ENCODE assay signal across 11 cellular contexts in genomic region chr10:96496281-96496925, GRCh38. TPM values are rescaled to one million over a fixed set of nuclear protein-coding genes. Genes with fewer than 3 reads are reported as not detected.
A peak's percentile ranks its signal among the peaks of the same experiment; 100 is the strongest.
DNase-seq lines count a peak whose midpoint lies in the region; ATAC-seq and TF ChIP-seq lines count a peak whose summit lies in the region.
"Had no signal": no experiment of that assay in that cellular context is flagged by ENCODE, and none has a peak within 500 bp of the region (broad histone marks: within the 10 kb centered on the region; RNA-seq: fewer than 3 reads in every experiment).

No MANE protein-coding gene starts in this region.

- H3K56ac ChIP-seq in H9 (ENCODE audit: insufficient read length, low read depth, low read length), result no peak overlapping the region

- in situ Hi-C loops in GM13977 (cut with MboI; ENCODE audit: low pct_unique_long_range_greater_than_20kb, low sequenced_read_pairs, unreplicated experiment), result no loop called here

- peaks cover 8% of the 10 kb centered on the region for H3K27me3 Mint-ChIP-seq in H9 (ENCODE audit: low read depth)

- no peak overlapping the region for H2BK20ac ChIP-seq in H9 (ENCODE audit: low read depth, low read length, poor library complexity, severe bottlenecking)

- no peak overlapping the region for H2BK15ac ChIP-seq in H9 (ENCODE audit: low read depth, low read length)

- H2BK5ac ChIP-seq in H9 (ENCODE audit: insufficient read length, low read length), result no peak overlapping the region

- no peaks in the 10 kb centered on the region for H4K20me1 ChIP-seq in H9 (ENCODE audit: control insufficient read depth, insufficient read depth, insufficient read length)
- no peaks in the 10 kb centered on the region for H4K20me1 ChIP-seq in PC-9 (ENCODE audit: insufficient read depth)

- H3K14ac ChIP-seq in H9 (ENCODE audit: insufficient read depth, low read length), result no peak overlapping the region

- BruUV-seq in PC-9 (replicated peaks; lab: Mats Ljungman, UMichigan), result no TSS peak

- no CpG with 5 or more reads among the region's 6 CpGs for WGBS in H9 (ENCODE audit: extremely low coverage, insufficient read length, low lambda C conversion rate)

- no peak for TF ChIP-seq CTCF in H9 (conservative IDR thresholded peaks at IDR 0.05)
- no peak for TF ChIP-seq CTCF in epithelial cell of esophagus (IDR thresholded peaks at IDR 0.05; ENCODE audit: insufficient read depth, low read depth, low read length, missing control alignments)
- no peak for TF ChIP-seq CTCF in PC-9 (conservative IDR thresholded peaks at IDR 0.05)
- no peak for TF ChIP-seq CTCF in GM13977 (IDR thresholded peaks at IDR 0.05; ENCODE audit: extremely low read depth, insufficient read depth, missing control alignments)

- H3K79me2 ChIP-seq in H9 (ENCODE audit: insufficient read depth, low read length), result no peaks in the 10 kb centered on the region
- H3K79me2 ChIP-seq in PC-9 (ENCODE audit: low read depth), result no peaks in the 10 kb centered on the region

- CTCF ChIA-PET in PC-9 (lab: Charles Lee), result no interaction called here

- H3K4ac ChIP-seq in H9 (ENCODE audit: low read depth, low read length), result no peak overlapping the region

- H3K36me3 ChIP-seq in PC-9 (ENCODE audit: low read depth), result no peaks in the 10 kb centered on the region
- H3K36me3 ChIP-seq: tibial nerve had no signal

- peak; percentile 44 for DNase-seq in H9
- peak; percentile 8 for DNase-seq in NCI-H460 (ENCODE audit: extremely low read depth, low read depth)
- peak; percentile 50 for DNase-seq in epithelial cell of esophagus (ENCODE audit: low read depth)
- peak; percentile 57 for DNase-seq in myocyte (ENCODE audit: low read depth)
- DNase-seq in PC-9, result no peak
- DNase-seq in GDM1 (lab: John Stamatoyannopoulos, UW), result no peak
- DNase-seq in GM13977 (ENCODE audit: low spot score), result no peak

- no peaks in the 10 kb centered on the region for H3K9me2 ChIP-seq in PC-9 (ENCODE audit: insufficient read depth)

- H3K79me1 ChIP-seq in H9 (ENCODE audit: insufficient read depth, low read depth, low read length, poor library complexity, severe bottlenecking), result no peaks in the 10 kb centered on the region

- H3T11ph ChIP-seq in H9 (ENCODE audit: low read length), result no peak overlapping the region

- no peaks in the 10 kb centered on the region; a peak in 1 of 7 replicates for H3K36me3 Mint-ChIP-seq in H9 (ENCODE audit: insufficient read depth in 1 of 3, low read depth in 3 of 3)
- H3K36me3 Mint-ChIP-seq: brain had no signal

- no peak overlapping the region for H2AFZ ChIP-seq in H9 (ENCODE audit: low read length)
- no peak overlapping the region for H2AFZ ChIP-seq in PC-9

- H3K4me1 ChIP-seq in H9 (ENCODE audit: insufficient read depth, low read length) (no peaks in the 10 kb centered on the region), PC-9 (replicated peaks; ENCODE audit: insufficient read depth) (no peaks in the 10 kb centered on the region)
- H3K4me1 ChIP-seq: tibial nerve had no signal

- no peaks in the 10 kb centered on the region for H3K23me2 ChIP-seq in H9 (ENCODE audit: insufficient read length, low read depth, low read length, poor library complexity, severe bottlenecking)

- H2BK120ac ChIP-seq in H9 (ENCODE audit: low read depth, low read length, poor library complexity, severe bottlenecking), result no peak overlapping the region

- no peak overlapping the region for H2AK5ac ChIP-seq in H9 (ENCODE audit: insufficient read length, low read length)

- H3K27ac ChIP-seq in H9 (ENCODE audit: insufficient read length, low read depth, low read length) (no peak overlapping the region), PC-9 (no peak overlapping the region)
- H3K27ac ChIP-seq: tibial nerve had no signal

- peaks cover 4 to 6% of the 10 kb centered on the region in 2 experiments for H3K4me1 Mint-ChIP-seq in H9

- H3K9me3 ChIP-seq in H9 (ENCODE audit: control insufficient read depth, low read depth, low read length) (no peaks in the 10 kb centered on the region), PC-9 (ENCODE audit: insufficient read depth, low read depth) (no peaks in the 10 kb centered on the region)
- H3K9me3 ChIP-seq: tibial nerve had no signal

- no peak overlapping the region for H3K4me3 Mint-ChIP-seq in H9

- no peak for ATAC-seq in GM18517 (IDR thresholded peaks at IDR 0.05; ENCODE audit: unreplicated experiment)

- no peak overlapping the region for H3K9ac ChIP-seq in H9 (ENCODE audit: extremely low read depth, insufficient read length, low read length)

- no peak overlapping the region for H4K91ac ChIP-seq in H9 (ENCODE audit: insufficient read length, low read depth, low read length)

- H3K4me2 ChIP-seq in H9 (ENCODE audit: insufficient read depth, insufficient read length, low read length) (no peak overlapping the region), PC-9 (no peak overlapping the region)

- no peaks in the 10 kb centered on the region for H3F3A ChIP-seq in PC-9 (ENCODE audit: insufficient read depth, low read depth)

- no peak overlapping the region for H4K8ac ChIP-seq in H9 (replicated peaks; ENCODE audit: insufficient read length, low read depth, low read length)

- POLR2A ChIA-PET in PC-9 (lab: Charles Lee; ENCODE audit: unreplicated experiment), result no interaction called here

- no peak overlapping the region for H3K23ac ChIP-seq in H9 (ENCODE audit: insufficient read length, low read depth, low read length)

- no peak overlapping the region for H3K18ac ChIP-seq in H9 (ENCODE audit: insufficient read length, low read depth, low read length)

- H3K27me3 ChIP-seq in H9 (ENCODE audit: insufficient read depth, low read length) (no peaks in the 10 kb centered on the region), PC-9 (ENCODE audit: insufficient read depth, low read depth) (no peaks in the 10 kb centered on the region)
- H3K27me3 ChIP-seq: tibial nerve had no signal

- no peak overlapping the region for H3K27ac Mint-ChIP-seq in H9

- H2BK12ac ChIP-seq in H9 (ENCODE audit: insufficient read length, low read depth, low read length), result no peak overlapping the region

- H3K4me3 ChIP-seq in epithelial cell of esophagus (ENCODE audit: low read length), result no peak overlapping the region
- H3K4me3 ChIP-seq in PC-9, result no peak overlapping the region
- H3K4me3 ChIP-seq: lung, tibial nerve had no signal

- no peak overlapping the region for H4K5ac ChIP-seq in H9 (ENCODE audit: insufficient read length, low read depth, low read length)

- intact Hi-C loops in PC-9 (cut with micrococcal nuclease; ENCODE audit: unreplicated experiment), result no loop called here

- no peaks in the 10 kb centered on the region for H3K9me3 Mint-ChIP-seq in H9

RNA-seq across cellular contexts. Expression of gene TLL2, which starts 17.3 kb away (rescaled TPM):
- 1.4 and 1.8 TPM in 2 replicates for total RNA-seq in H9 (2021)
- total RNA-seq in NCI-H460 (2014; rRNA removed; shearing (Covaris generic)), result 0.12 TPM in 2 replicates
- polyA plus RNA-seq in NCI-H460 (2014; cell fraction: nucleus; rRNA removed), result 0.06 TPM in 1 of 2 replicates, not detected in the other
- total RNA-seq in myocyte, result 0.45 and 0.57 TPM in 2 replicates
- 0.33 TPM for polyA plus RNA-seq in myocyte (2012)
- 0.15 TPM in 1 of 2 replicates, not detected in the other for total RNA-seq in PC-9 (2021)

Comparison
In these comparisons a context has a peak if more than half of its experiments do, and no peak if none do; other contexts are left out.
1. DNase-seq: peak in H9 (single experiment), NCI-H460 (single experiment), epithelial cell of esophagus (single experiment) and myocyte (single experiment); none in PC-9 (0 of 2), GDM1 (single experiment) and GM13977 (single experiment).